In the genomic region with DNA sequence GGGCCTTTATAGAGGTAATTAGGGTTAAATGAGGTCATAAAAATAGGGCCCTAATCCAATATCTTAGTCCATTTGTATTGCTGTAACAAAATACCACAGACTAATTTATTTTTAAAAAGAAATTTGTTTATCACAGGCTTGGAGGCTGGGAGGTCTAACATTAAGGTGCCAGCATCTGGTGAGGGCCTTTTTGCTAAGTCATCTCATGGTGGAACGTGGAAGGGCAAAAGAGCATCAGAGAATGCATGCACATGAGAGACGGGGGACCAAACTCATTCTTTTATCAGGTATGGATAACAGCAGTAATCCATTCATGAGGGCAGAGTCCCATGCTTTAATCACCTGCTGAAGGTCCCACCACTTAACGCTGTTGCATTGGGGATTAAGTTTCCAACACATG, we compare ENCODE assay signal across 2 cellular contexts.
A peak's percentile ranks its signal among the peaks of the same experiment; 100 is the strongest.
TF ChIP-seq lines count a peak whose summit lies in the region.

No MANE protein-coding gene starts in this region.

TF ChIP-seq in IMR-90, 13 proteins besides CTCF, POLR2A, EP300 and RAD21:
- TF ChIP-seq RCOR1 (IDR thresholded peaks at IDR 0.05; ENCODE audit: insufficient replicate concordance, low read length) (no peak), MXI1 (IDR thresholded peaks at IDR 0.05; ENCODE audit: borderline replicate concordance, low read depth, low read length) (no peak), BHLHE40 (IDR thresholded peaks at IDR 0.05; ENCODE audit: low read depth, low read length) (no peak), NFE2L2 (IDR thresholded peaks at IDR 0.05; ENCODE audit: low read depth, low read length) (no peak), SMC3 (IDR thresholded peaks at IDR 0.05; ENCODE audit: low read depth, low read length) (no peak), MAFK (IDR thresholded peaks at IDR 0.05; ENCODE audit: low read depth, low read length) (no peak), MAZ (IDR thresholded peaks at IDR 0.05; ENCODE audit: borderline replicate concordance, low read depth, low read length) (no peak)

TF ChIP-seq in K562, 482 proteins besides CTCF, POLR2A, EP300 and RAD21:
- TF ChIP-seq ETS2 (tag; IDR thresholded peaks at IDR 0.05; ENCODE audit: borderline replicate concordance, poor library complexity, severe bottlenecking) (no peak), MAFG (tag; conservative IDR thresholded peaks at IDR 0.05) (peak; percentile 68), SMARCC2 (IDR thresholded peaks at IDR 0.05; ENCODE audit: low read depth) (no peak), NFE2 (IDR thresholded peaks at IDR 0.05; ENCODE audit: low read depth) (peak; percentile 63), C11orf30 (IDR thresholded peaks at IDR 0.05; ENCODE audit: low read depth) (peak; percentile 37; the same call in 1 of the 2 replicates), MAFF (IDR thresholded peaks at IDR 0.05; ENCODE audit: low read length) (peak; percentile 26; the same call in 1 of the 2 replicates)
